Comparison of ENCODE assay signal across 2 cellular contexts in the genomic region with DNA sequence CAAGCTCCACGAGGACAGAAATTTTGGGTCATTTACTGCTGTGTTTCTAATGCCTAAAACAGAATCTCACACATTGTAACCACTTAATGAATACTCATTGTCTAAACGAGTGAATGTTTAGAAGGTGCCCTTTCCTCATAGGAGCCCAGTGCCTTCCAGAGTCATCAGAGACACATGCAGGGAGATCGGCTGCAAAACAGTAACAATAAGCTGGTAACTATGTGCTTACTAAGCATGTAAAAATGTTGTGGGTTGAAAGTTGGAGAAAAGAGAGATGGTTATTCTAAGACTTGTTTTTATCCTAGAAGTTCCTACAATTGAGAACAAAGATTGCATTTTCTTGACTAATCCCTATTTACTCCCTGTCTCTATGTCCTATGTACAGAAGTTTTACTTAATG.
TF ChIP-seq lines count a peak whose summit lies in the region.

No MANE protein-coding gene starts in this region.

TF ChIP-seq in IMR-90, 13 proteins besides CTCF, POLR2A, EP300 and RAD21:
- TF ChIP-seq FOS (IDR thresholded peaks at IDR 0.05; ENCODE audit: low read depth, low read length) = no peak
- peak; percentile 47 for TF ChIP-seq MAFK (IDR thresholded peaks at IDR 0.05; ENCODE audit: low read depth, low read length)

TF ChIP-seq in K562, 482 proteins besides CTCF, POLR2A, EP300 and RAD21:
- peak; percentile 65 for TF ChIP-seq ZNF316 (IDR thresholded peaks at IDR 0.05)
- no peak for TF ChIP-seq SMARCA4 (IDR thresholded peaks at IDR 0.05)
- TF ChIP-seq CREB3L1 (IDR thresholded peaks at IDR 0.05; ENCODE audit: borderline replicate concordance, low read depth) = no peak
- TF ChIP-seq PURB (CRISPR knock-in tag; IDR thresholded peaks at IDR 0.05; ENCODE audit: low read depth) = no peak
- TF ChIP-seq MXI1 (IDR thresholded peaks at IDR 0.05; ENCODE audit: low read depth, low read length) = no peak
- no peak for TF ChIP-seq CHD2 (IDR thresholded peaks at IDR 0.05; ENCODE audit: low read depth, low read length)
- TF ChIP-seq ZNF766 (CRISPR knock-in tag; conservative IDR thresholded peaks at IDR 0.05) = peak; percentile 52; the same call in 1 of the 2 replicates
- TF ChIP-seq ILF3 (IDR thresholded peaks at IDR 0.05; ENCODE audit: borderline replicate concordance) = no peak
- no peak for TF ChIP-seq CHD4 (IDR thresholded peaks at IDR 0.05; ENCODE audit: insufficient read depth, insufficient replicate concordance, low read depth, low read length, poor library complexity, severe bottlenecking)
- no peak for TF ChIP-seq SUPT5H (IDR thresholded peaks at IDR 0.05)
- TF ChIP-seq POU5F1 (IDR thresholded peaks at IDR 0.05; ENCODE audit: borderline replicate concordance, low read depth, low read length, partially characterized antibody) = no peak
- TF ChIP-seq GABPA (tag; conservative IDR thresholded peaks at IDR 0.05; ENCODE audit: low read depth) = no peak
- TF ChIP-seq FIP1L1 (IDR thresholded peaks at IDR 0.05; ENCODE audit: low read depth, low read length, poor library complexity, severe bottlenecking) = no peak
- TF ChIP-seq C11orf30 (IDR thresholded peaks at IDR 0.05; ENCODE audit: low read depth) = peak; percentile 56; the same call in 1 of the 2 replicates
- TF ChIP-seq THRA (IDR thresholded peaks at IDR 0.05) = no peak
